14 cellular contexts compared by ENCODE assay signal in genomic region chr10:32266566-32266965, GRCh38.
"Had no signal": no experiment of that assay in that cellular context is flagged by ENCODE, and none has a peak within 500 bp of the region (broad histone marks: within the 10 kb centered on the region; RNA-seq: fewer than 3 reads in every experiment).

No MANE protein-coding gene starts in this region.

- DNase-seq: activated CD4-positive, alpha-beta T cell treated with anti-CD3 and anti-CD28 coated beads, Interleukin-2, amount 10 ng/mL, durations not matched to agents 7 days and 5 days; activated CD4-positive, CD25-positive, alpha-beta regulatory T cell; activated CD8-positive, alpha-beta memory T cell treated with anti-CD3 and anti-CD28 coated beads for 24 hours; activated naive CD4-positive, alpha-beta T cell treated with anti-CD3 and anti-CD28 coated beads, Interleukin-2, amount 50 U/mL, for 16 hours; central memory CD4-positive, alpha-beta T cell; colonic mucosa; foreskin fibroblast; hippocampal formation; kidney glomerular epithelial cell; left ventricle myocardium superior; pancreas; upper lobe of right lung had no signal

- H3K4me3 Mint-ChIP-seq: activated CD4-positive, alpha-beta T cell treated with anti-CD3 and anti-CD28 coated beads, Interleukin-2, amount 10 ng/mL, durations not matched to agents 7 days and 5 days; stimulated activated effector memory CD8-positive, alpha-beta T cell treated with anti-CD3 and anti-CD28 coated beads, Interleukin-12 subunit alpha, Interleukin-12 subunit beta, amount 100 ng/mL, for 72 hours had no signal

- H3K27me3 ChIP-seq: colonic mucosa, pancreas, upper lobe of right lung had no signal

- H3K4me3 ChIP-seq: colonic mucosa, pancreas, thoracic aorta, upper lobe of right lung had no signal

- H3K27me3 Mint-ChIP-seq: activated CD4-positive, alpha-beta T cell treated with anti-CD3 and anti-CD28 coated beads, Interleukin-2, amount 10 ng/mL, durations not matched to agents 7 days and 5 days had no signal

- H3K9me3 ChIP-seq: colonic mucosa, pancreas, thoracic aorta, upper lobe of right lung had no signal

- H3K4me1 ChIP-seq: colonic mucosa, upper lobe of right lung had no signal

- H3K27ac ChIP-seq: colonic mucosa, pancreas, thoracic aorta, upper lobe of right lung had no signal

- ATAC-seq: stimulated activated effector memory CD8-positive, alpha-beta T cell treated with anti-CD3 and anti-CD28 coated beads, Interleukin-12 subunit alpha, Interleukin-12 subunit beta, amount 100 ng/mL, for 72 hours; upper lobe of right lung had no signal

- H3K9me3 Mint-ChIP-seq: activated CD4-positive, alpha-beta T cell treated with anti-CD3 and anti-CD28 coated beads, Interleukin-2, amount 10 ng/mL, durations not matched to agents 7 days and 5 days; stimulated activated effector memory CD8-positive, alpha-beta T cell treated with anti-CD3 and anti-CD28 coated beads, Interleukin-12 subunit alpha, Interleukin-12 subunit beta, amount 100 ng/mL, for 72 hours had no signal
